ENCODE assay signal across 18 cellular contexts in the genomic region with DNA sequence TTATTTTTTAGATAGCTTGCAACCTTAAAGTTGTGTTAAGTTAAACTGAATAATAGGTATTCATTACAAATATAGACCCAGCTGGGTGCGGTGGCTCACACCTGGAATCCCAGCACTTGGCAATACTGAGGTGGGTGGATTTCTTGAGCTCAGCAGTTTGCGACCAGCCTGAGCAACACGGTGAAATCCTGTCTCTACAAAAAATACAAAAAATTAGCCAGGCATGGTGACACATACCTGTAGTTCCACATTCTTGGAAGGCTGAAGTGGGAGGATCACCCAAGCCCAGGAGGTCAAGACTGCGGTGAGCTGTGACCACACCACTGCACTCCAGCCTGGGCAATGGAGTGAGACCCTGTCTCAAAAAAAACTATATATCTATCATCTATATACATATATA.
"Had no signal": no experiment of that assay in that cellular context is flagged by ENCODE, and none has a peak within 500 bp of the region (broad histone marks: within the 10 kb centered on the region; RNA-seq: fewer than 3 reads in every experiment).

No MANE protein-coding gene starts in this region.

- H3K27ac Mint-ChIP-seq: endodermal cell; immature natural killer cell; memory B cell; natural killer cell treated with Interleukin-12 subunit alpha and Interleukin-12 subunit beta and Interleukin-15 and Interleukin-18, amount 100 ng/mL, for 72 hours; type B pancreatic cell had no signal

- H3K36me3 Mint-ChIP-seq: immature natural killer cell; memory B cell; natural killer cell treated with Interleukin-12 subunit alpha and Interleukin-12 subunit beta and Interleukin-15 and Interleukin-18, amount 100 ng/mL, for 72 hours; type B pancreatic cell had no signal

- ATAC-seq: foreskin keratinocyte; left lung; lower lobe of right lung; natural killer cell treated with Interleukin-12 subunit alpha and Interleukin-12 subunit beta and Interleukin-15 and Interleukin-18, amount 100 ng/mL, for 72 hours; psoas muscle had no signal

- DNase-seq: effector CD4-positive, alpha-beta T cell; endodermal cell; erythroblast; foreskin keratinocyte; immature natural killer cell; kidney glomerular epithelial cell; left lung; lower lobe of right lung; midbrain; psoas muscle; sigmoid colon; stimulated activated CD4-positive, alpha-beta T cell treated with anti-CD3 and anti-CD28 coated beads, Interleukin-12 subunit alpha, Interleukin-12 subunit beta, amount 100 ng/mL, for 4 hours; stimulated activated naive CD4-positive, alpha-beta T cell; stomach; substantia nigra had no signal

- H3K4me3 Mint-ChIP-seq: endodermal cell; immature natural killer cell; memory B cell; natural killer cell treated with Interleukin-12 subunit alpha and Interleukin-12 subunit beta and Interleukin-15 and Interleukin-18, amount 100 ng/mL, for 72 hours; type B pancreatic cell had no signal

- H3K27me3 Mint-ChIP-seq: memory B cell; natural killer cell treated with Interleukin-12 subunit alpha and Interleukin-12 subunit beta and Interleukin-15 and Interleukin-18, amount 100 ng/mL, for 72 hours; type B pancreatic cell had no signal

- H3K9me3 Mint-ChIP-seq: endodermal cell; natural killer cell treated with Interleukin-12 subunit alpha and Interleukin-12 subunit beta and Interleukin-15 and Interleukin-18, amount 100 ng/mL, for 72 hours; type B pancreatic cell had no signal

- H3K4me1 Mint-ChIP-seq: endodermal cell, immature natural killer cell, memory B cell had no signal
